ENCODE assay signal across 8 cellular contexts in genomic region chr10:79286318-79286951, GRCh38.
DNase-seq lines count a peak whose midpoint lies in the region; ATAC-seq, FAIRE-seq and TF ChIP-seq lines count a peak whose summit lies in the region.

No MANE protein-coding gene starts in this region.

- H3K27me3 Mint-ChIP-seq in MCF 10A (ENCODE audit: insufficient read depth, unreplicated experiment) = no peaks in the 10 kb centered on the region

- H2AFZ ChIP-seq in HepG2 (ENCODE audit: low read length) = no peak overlapping the region

- no peaks in the 10 kb centered on the region for H3K9me3 Mint-ChIP-seq in MCF 10A (ENCODE audit: unreplicated experiment)

- CTCF ChIA-PET in MCF 10A (lab: Yijun Ruan, JAX) = no interaction called here
- CTCF ChIA-PET in HepG2 (lab: Yijun Ruan, JAX; ENCODE audit: low intra/inter-chr PET ratio, low total read pairs) = no interaction called here

- FAIRE-seq in HepG2 (lab: Jason Lieb, UNC) = no peak

- no peaks in the 10 kb centered on the region for H3K27me3 ChIP-seq in breast epithelium
- H3K27me3 ChIP-seq in adrenal gland = no peaks in the 10 kb centered on the region
- no peaks in the 10 kb centered on the region for H3K27me3 ChIP-seq in HepG2 (ENCODE audit: control insufficient read depth in 1 of 2, insufficient read depth in 2 of 2, low read length in 2 of 2)
- no peaks in the 10 kb centered on the region for H3K27me3 ChIP-seq in MG63

- 38 to 48% (median 43%) methylated on average over 5 to 23 of the region's 23 CpGs for WGBS in adrenal gland, 4 donors
- WGBS in HepG2 (ENCODE audit: low lambda C conversion rate) = 97% methylated on average over 8 of the region's 23 CpGs

- H4K20me1 ChIP-seq in HepG2 (ENCODE audit: insufficient read depth, low read length) = peaks cover 6% of the 10 kb centered on the region; the same call in 1 of the 2 replicates

- intact Hi-C loops in breast epithelium (cut with DNase I; ENCODE audit: low total_unique reads) (no loop called here), MCF 10A (cut with micrococcal nuclease) (no loop called here), adrenal gland (cut with DNase I) (no loop called here), HepG2 (cut with micrococcal nuclease; ENCODE audit: unreplicated experiment) (no loop called here)

- TF ChIP-seq CTCF in breast epithelium (IDR thresholded peaks at IDR 0.05) (no peak), MCF 10A (IDR thresholded peaks at IDR 0.05; ENCODE audit: unreplicated experiment) (no peak), adrenal gland (IDR thresholded peaks at IDR 0.05) (no peak), HepG2 (CRISPR knock-in tag; IDR thresholded peaks at IDR 0.05) (no peak)

- H3K4me1 ChIP-seq in breast epithelium = peaks cover 0 to 9% of the 10 kb centered on the region in 2 donors
- H3K4me1 ChIP-seq in adrenal gland (replicated peaks in 1 of 2) = peaks cover 9 to 50% of the 10 kb centered on the region in 2 donors
- H3K4me1 ChIP-seq in HepG2 (ENCODE audit: insufficient read depth, low read length) = no peaks in the 10 kb centered on the region

- POLR2A ChIA-PET in MCF 10A (lab: Yijun Ruan, JAX) (no interaction called here), HepG2 (lab: Yijun Ruan, JAX) (no interaction called here)

- ATAC-seq in HG03342 (IDR thresholded peaks at IDR 0.05; ENCODE audit: unreplicated experiment) = peak; percentile 90
- ATAC-seq in HepG2 = no peak

- TF ChIP-seq POLR2A in breast epithelium (IDR thresholded peaks at IDR 0.05) (no peak), adrenal gland (IDR thresholded peaks at IDR 0.05) (no peak), HepG2 (IDR thresholded peaks at IDR 0.05; ENCODE audit: insufficient read depth in 1 of 2, low read depth in 2 of 2, low read length in 2 of 2) (no peak)

- H3K36me3 Mint-ChIP-seq in MCF 10A (ENCODE audit: insufficient read depth, unreplicated experiment) = peaks cover 24% of the 10 kb centered on the region

- H3K9me3 ChIP-seq in breast epithelium = no peaks in the 10 kb centered on the region
- no peaks in the 10 kb centered on the region for H3K9me3 ChIP-seq in adrenal gland (replicated peaks in 1 of 3)
- H3K9me3 ChIP-seq in HepG2 (ENCODE audit: low read length) = no peaks in the 10 kb centered on the region
- no peaks in the 10 kb centered on the region for H3K9me3 ChIP-seq in MG63

- BruUV-seq in MCF 10A (replicated peaks; lab: Mats Ljungman, UMichigan) = no TSS peak
- BruUV-seq in HepG2 (replicated peaks; lab: Mats Ljungman, UMichigan) = no TSS peak

- no peak overlapping the region for H3K4me3 Mint-ChIP-seq in MCF 10A (ENCODE audit: unreplicated experiment)

- no peak overlapping the region for H3K9ac ChIP-seq in HepG2 (ENCODE audit: insufficient read depth, low read depth, low read length)

- H3K36me3 ChIP-seq in breast epithelium (no peaks in the 10 kb centered on the region), adrenal gland (replicated peaks in 1 of 2) (peaks cover 0 to 29% of the 10 kb centered on the region in 2 donors), HepG2 (replicated peaks in 1 of 2; ENCODE audit: control insufficient read depth in 1 of 2, insufficient read depth in 2 of 2, low read length in 2 of 2) (peaks cover 58 to 93% of the 10 kb centered on the region in 2 experiments), MG63 (peaks cover 97% of the 10 kb centered on the region)

- in situ Hi-C loops in HepG2 (cut with HindIII; ENCODE audit: extremely low pct_ligation_motif_present, low pct_unique_long_range_greater_than_20kb) = no loop called here

- peak overlapping the region; percentile 2 to 54 for H3K27ac ChIP-seq in breast epithelium
- peak overlapping the region in 4 of 5 donors; percentile 30 to 81 (median 54) for H3K27ac ChIP-seq in adrenal gland
- H3K27ac ChIP-seq in HepG2 (ENCODE audit: extremely low read length, insufficient read depth, low read length) = no peak overlapping the region

- DNase-seq in breast epithelium (ENCODE audit: low spot score in 2 of 2) (peak in 1 of 2 donors; percentile 48), MCF 10A (ENCODE audit: unreplicated experiment) (no peak), T-helper 1 cell (peak; percentile 34 to 93 (median 42)), adrenal gland (peak; percentile 67 to 94 (median 75)), HepG2 (ENCODE audit: low spot score) (no peak), MG63 (no peak)
- DNase-seq in stimulated activated CD8-positive, alpha-beta memory T cell treated with anti-CD3 and anti-CD28 coated beads, Interleukin-12 subunit alpha, Interleukin-12 subunit beta, amount 100 ng/mL, for 4 hours (ENCODE audit: low read depth) = peak; percentile 82

- TF ChIP-seq RAD21 in HepG2 (CRISPR knock-in tag; IDR thresholded peaks at IDR 0.05) = no peak

- H3K79me2 ChIP-seq in HepG2 (ENCODE audit: insufficient read depth, low read length) = no peaks in the 10 kb centered on the region

- no peak for TF ChIP-seq EP300 in HepG2 (IDR thresholded peaks at IDR 0.05; ENCODE audit: low read depth in 2 of 2, low read length in 2 of 2)
- TF ChIP-seq EP300 in HepG2 (CRISPR knock-in tag; IDR thresholded peaks at IDR 0.05; ENCODE audit: borderline replicate concordance) = no peak

- no peak overlapping the region for H3K4me2 ChIP-seq in HepG2 (ENCODE audit: low read depth, low read length)

- no peak overlapping the region for H3K27ac Mint-ChIP-seq in MCF 10A (ENCODE audit: low read depth, unreplicated experiment)

- no peaks in the 10 kb centered on the region for H3K4me1 Mint-ChIP-seq in MCF 10A (ENCODE audit: insufficient read depth, unreplicated experiment)

- H3K4me3 ChIP-seq in breast epithelium (peak overlapping the region in 1 of 3 donors; percentile 8), adrenal gland (no peak overlapping the region), HepG2 (replicated peaks in 1 of 3; ENCODE audit: insufficient read depth in 1 of 3, low read depth in 2 of 3, low read length in 3 of 3) (no peak overlapping the region), MG63 (no peak overlapping the region)

TF ChIP-seq in HepG2, 621 proteins besides CTCF, POLR2A, EP300 and RAD21:
- peak; percentile 84 for TF ChIP-seq AGO2 (optimal IDR thresholded peaks at IDR 0.05; ENCODE audit: low read depth, low read length)
- no peak for TF ChIP-seq NFKB2 (CRISPR knock-in tag; IDR thresholded peaks at IDR 0.05; ENCODE audit: borderline replicate concordance)

Comparison
In these comparisons a context has a peak if more than half of its experiments do, and no peak if none do; other contexts are left out.
1. DNase-seq: peak in T-helper 1 cell (5 of 5), adrenal gland (7 of 7) and stimulated activated CD8-positive, alpha-beta memory T cell treated with anti-CD3 and anti-CD28 coated beads, Interleukin-12 subunit alpha, Interleukin-12 subunit beta, amount 100 ng/mL, for 4 hours (single experiment); none in MCF 10A (single experiment), HepG2 (single experiment) and MG63 (single experiment).